Comparison of ENCODE assay signal across 8 cellular contexts in genomic region chr9:114387678-114388431, GRCh38. TPM values are rescaled to one million over a fixed set of nuclear protein-coding genes. Genes with fewer than 3 reads are reported as not detected.
DNase-seq lines count a peak whose midpoint lies in the region; ATAC-seq, FAIRE-seq and TF ChIP-seq lines count a peak whose summit lies in the region.

A gene with protein sequence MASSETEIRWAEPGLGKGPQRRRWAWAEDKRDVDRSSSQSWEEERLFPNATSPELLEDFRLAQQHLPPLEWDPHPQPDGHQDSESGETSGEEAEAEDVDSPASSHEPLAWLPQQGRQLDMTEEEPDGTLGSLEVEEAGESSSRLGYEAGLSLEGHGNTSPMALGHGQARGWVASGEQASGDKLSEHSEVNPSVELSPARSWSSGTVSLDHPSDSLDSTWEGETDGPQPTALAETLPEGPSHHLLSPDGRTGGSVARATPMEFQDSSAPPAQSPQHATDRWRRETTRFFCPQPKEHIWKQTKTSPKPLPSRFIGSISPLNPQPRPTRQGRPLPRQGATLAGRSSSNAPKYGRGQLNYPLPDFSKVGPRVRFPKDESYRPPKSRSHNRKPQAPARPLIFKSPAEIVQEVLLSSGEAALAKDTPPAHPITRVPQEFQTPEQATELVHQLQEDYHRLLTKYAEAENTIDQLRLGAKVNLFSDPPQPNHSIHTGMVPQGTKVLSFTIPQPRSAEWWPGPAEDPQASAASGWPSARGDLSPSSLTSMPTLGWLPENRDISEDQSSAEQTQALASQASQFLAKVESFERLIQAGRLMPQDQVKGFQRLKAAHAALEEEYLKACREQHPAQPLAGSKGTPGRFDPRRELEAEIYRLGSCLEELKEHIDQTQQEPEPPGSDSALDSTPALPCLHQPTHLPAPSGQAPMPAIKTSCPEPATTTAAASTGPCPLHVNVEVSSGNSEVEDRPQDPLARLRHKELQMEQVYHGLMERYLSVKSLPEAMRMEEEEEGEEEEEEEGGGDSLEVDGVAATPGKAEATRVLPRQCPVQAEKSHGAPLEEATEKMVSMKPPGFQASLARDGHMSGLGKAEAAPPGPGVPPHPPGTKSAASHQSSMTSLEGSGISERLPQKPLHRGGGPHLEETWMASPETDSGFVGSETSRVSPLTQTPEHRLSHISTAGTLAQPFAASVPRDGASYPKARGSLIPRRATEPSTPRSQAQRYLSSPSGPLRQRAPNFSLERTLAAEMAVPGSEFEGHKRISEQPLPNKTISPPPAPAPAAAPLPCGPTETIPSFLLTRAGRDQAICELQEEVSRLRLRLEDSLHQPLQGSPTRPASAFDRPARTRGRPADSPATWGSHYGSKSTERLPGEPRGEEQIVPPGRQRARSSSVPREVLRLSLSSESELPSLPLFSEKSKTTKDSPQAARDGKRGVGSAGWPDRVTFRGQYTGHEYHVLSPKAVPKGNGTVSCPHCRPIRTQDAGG (N-terminal part only) (minus strand): TSS chr9:114387982. CDS start chr9:114381333, 6,649 bp downstream.

- DNase-seq in UCSD-AML1 (lab: John Stamatoyannopoulos, UW; ENCODE audit: unreplicated experiment) (peak; percentile 78), K562 (ENCODE audit: extremely low read depth in 1 of 4, low spot score in 3 of 4) (no peak), small intestine (peak; percentile 68), erythroblast (lab: John Stamatoyannopoulos, UW) (no peak)

- H3K9ac ChIP-seq in K562 (ENCODE audit: insufficient read depth in 1 of 2, low read depth in 2 of 2, low read length in 2 of 2), result peak within 1 kb of the TSS in 1 of 2 experiments; percentile 32; a peak in 1 of 4 replicates
- peak within 1 kb of the TSS; percentile 76; the same call in 1 of the 2 replicates for H3K9ac ChIP-seq in iPS-20b (ENCODE audit: low read depth, low read length)

- intact Hi-C loops in K562 (cut with micrococcal nuclease), result no loop called here

- no peak within 1 kb of the TSS for H3K4me2 ChIP-seq in K562 (ENCODE audit: insufficient read depth, low read length)

- FAIRE-seq in K562 (lab: Jason Lieb, UNC), result no peak
- no peak for FAIRE-seq in small intestine (lab: Jason Lieb, UNC)

- H2AFZ ChIP-seq in K562 (ENCODE audit: low read depth, low read length), result no peak within 1 kb of the TSS

- no peak for TF ChIP-seq POLR2A in K562 (conservative IDR thresholded peaks at IDR 0.05)
- no peak for TF ChIP-seq POLR2A in erythroblast (IDR thresholded peaks at IDR 0.05; ENCODE audit: low read length)

- TF ChIP-seq RAD21 in K562 (CRISPR knock-in tag; conservative IDR thresholded peaks at IDR 0.05 in 1 of 2, IDR thresholded peaks at IDR 0.05 in 1 of 2), result no peak

- POLR2A ChIA-PET in K562 (lab: Yijun Ruan, JAX), result interaction anchor here (0.8 to 5.1 kb wide), 6 partner anchors 8 to 223 kb away, joined by 3 to 30 read pairs (median 4); partner anchors contain the start of gene TMEM268

- WGBS in K562 (ENCODE audit: insufficient coverage, low coverage, missing lambda C conversion rate), result 70% methylated on average over 20 of the region's 27 CpGs
- WGBS in small intestine, 3 donors, result 12 to 31% (median 26%) methylated on average over 27 of the region's 27 CpGs

- H3K79me2 ChIP-seq in K562 (ENCODE audit: control insufficient read depth, insufficient read depth, low read length), result no peaks in the 10 kb centered on the region

- peaks cover 30% of the 10 kb centered on the region for H4K20me1 ChIP-seq in K562 (replicated peaks; ENCODE audit: control insufficient read depth, insufficient read depth, low read length)

- H3K9me1 ChIP-seq in K562 (ENCODE audit: control insufficient read depth, insufficient read depth, low read length), result no peaks in the 10 kb centered on the region

- peak; percentile 17 for ATAC-seq in GM18868 (IDR thresholded peaks at IDR 0.05; ENCODE audit: unreplicated experiment)
- ATAC-seq in HG03439 (IDR thresholded peaks at IDR 0.05; ENCODE audit: unreplicated experiment), result peak; percentile 21
- ATAC-seq in K562, result no peak
- ATAC-seq in GM18858 (IDR thresholded peaks at IDR 0.05; ENCODE audit: unreplicated experiment), result no peak

- in situ Hi-C loops in K562 (cut with MboI), result no loop called here

- peaks cover 6 to 9% of the 10 kb centered on the region in 2 experiments; a peak in 4 of 5 replicates for H3K4me1 ChIP-seq in K562 (replicated peaks in 1 of 2; ENCODE audit: control insufficient read depth in 2 of 2, insufficient read depth in 2 of 2, low read length in 2 of 2)
- H3K4me1 ChIP-seq in iPS-20b (ENCODE audit: insufficient read depth, low read length), result peaks cover 58% of the 10 kb centered on the region
- peaks cover 0 to 12% of the 10 kb centered on the region in 2 donors for H3K4me1 ChIP-seq in small intestine (ENCODE audit: control insufficient read depth in 2 of 2, insufficient read depth in 1 of 2, low read depth in 1 of 2, low read length in 1 of 2)

- no peak for TF ChIP-seq EP300 in K562 (IDR thresholded peaks at IDR 0.05; ENCODE audit: low read length)

- no TSS peak for BruUV-seq in K562 (replicated peaks; lab: Mats Ljungman, UMichigan)

- no peaks in the 10 kb centered on the region for H3K27me3 ChIP-seq in K562 (ENCODE audit: control insufficient read depth in 2 of 2, insufficient read depth in 2 of 2, low read length in 2 of 2)
- no peaks in the 10 kb centered on the region for H3K27me3 ChIP-seq in iPS-20b (ENCODE audit: insufficient read depth, low read length)
- no peaks in the 10 kb centered on the region for H3K27me3 ChIP-seq in small intestine (ENCODE audit: control insufficient read depth in 2 of 2, insufficient read depth in 2 of 2, low read length in 2 of 2)

- H3K4me3 ChIP-seq in K562, result no peak within 1 kb of the TSS
- H3K4me3 ChIP-seq in iPS-20b (ENCODE audit: low read length), result peak within 1 kb of the TSS; percentile 66
- peak within 1 kb of the TSS; percentile 64 to 89 for H3K4me3 ChIP-seq in small intestine (ENCODE audit: low read depth in 1 of 2, low read length in 2 of 2)

- no peaks in the 10 kb centered on the region for H3K36me3 ChIP-seq in K562 (ENCODE audit: control insufficient read depth, insufficient read depth, low read length)
- H3K36me3 ChIP-seq in iPS-20b (ENCODE audit: insufficient read depth, low read depth, low read length), result no peaks in the 10 kb centered on the region
- H3K36me3 ChIP-seq in small intestine (ENCODE audit: control insufficient read depth in 2 of 2, insufficient read depth in 2 of 2, low read length in 2 of 2), result no peaks in the 10 kb centered on the region

- no peaks in the 10 kb centered on the region for H3K9me3 ChIP-seq in K562 (replicated peaks; ENCODE audit: control insufficient read depth, insufficient read depth, low read depth, low read length)
- no peaks in the 10 kb centered on the region for H3K9me3 ChIP-seq in iPS-20b (ENCODE audit: insufficient read depth, low read depth, low read length)
- H3K9me3 ChIP-seq in small intestine (ENCODE audit: control insufficient read depth, low read depth), result no peaks in the 10 kb centered on the region

- no peak for TF ChIP-seq CTCF in K562 (IDR thresholded peaks at IDR 0.05 in 2 of 3, conservative IDR thresholded peaks at IDR 0.05 in 1 of 3; ENCODE audit: insufficient read depth in 2 of 3, low read depth in 1 of 3, low read length in 3 of 3)

- H3K27ac ChIP-seq in K562 (ENCODE audit: extremely low read depth, low read depth, low read length) (no peak within 1 kb of the TSS), iPS-20b (ENCODE audit: low read length) (no peak within 1 kb of the TSS), small intestine (ENCODE audit: low read depth in 1 of 2, low read length in 1 of 2) (peak within 1 kb of the TSS; percentile 66 to 83)

- CTCF ChIA-PET in K562 (lab: Yijun Ruan, JAX; ENCODE audit: low intra/inter-chr PET ratio), result no interaction called here

TF ChIP-seq in K562, 482 proteins besides CTCF, POLR2A, EP300 and RAD21 (continues in another document):
- TF ChIP-seq POLR2G (IDR thresholded peaks at IDR 0.05; ENCODE audit: low read depth, low read length), result 0 out of 2 replicates have a peak, but pooled peaks have one; percentile 48
- peak; percentile 55 for TF ChIP-seq RBM22 (IDR thresholded peaks at IDR 0.05; ENCODE audit: low read depth, low read length, poor library complexity, severe bottlenecking)
- TF ChIP-seq RBM25 (IDR thresholded peaks at IDR 0.05; ENCODE audit: low read depth, low read length, severe bottlenecking), result peak; percentile 30
- TF ChIP-seq ZFP36 (IDR thresholded peaks at IDR 0.05; ENCODE audit: low read depth, low read length, partially characterized antibody), result peak; percentile 63
- TF ChIP-seq RBFOX2 (IDR thresholded peaks at IDR 0.05; ENCODE audit: low read depth, low read length), result peak; percentile 63; the same call in 1 of the 2 replicates
- no peak for TF ChIP-seq PHB2 (IDR thresholded peaks at IDR 0.05; ENCODE audit: low read depth)

RNA-seq across cellular contexts. Expression of the gene that starts here (rescaled TPM):
- 30.2 and 45.5 TPM in 2 replicates for total RNA-seq in K562 (2011; cell fraction: chromatin; rRNA removed; ENCODE audit: low replicate concordance)
- 25.4 and 26.7 TPM in 2 replicates for total RNA-seq in K562 (2011; cell fraction: nucleolus; rRNA removed)
- total RNA-seq in K562 (2011; cell fraction: nucleoplasm; rRNA removed), result 26.6 and 27.0 TPM in 2 replicates
- total RNA-seq in K562 (2014; rRNA removed) (5.3 and 8.1 TPM in 2 replicates), K562 (2014; rRNA removed; fragmentation: Illumina TruSeq; extraction: Trizol) (3.7 and 3.9 TPM in 2 replicates), K562 (2015; rRNA removed; fragmentation: Illumina TruSeq; extraction: Trizol) (2.6 and 2.7 TPM in 2 replicates), K562 (2021) (16.9 and 20.5 TPM in 2 replicates)
- polyA plus RNA-seq in K562 (2011; rRNA removed) (1.4 and 3.4 TPM in 2 replicates), K562 (2014; fragmentation: Illumina TruSeq; extraction: Trizol) (11.1 and 14.0 TPM in 2 replicates), K562 (2014; fragmentation: Nextera tagmentation; extraction: Ambion mirVana) (under 1 TPM; 0.29 to 0.37 TPM), K562 (2014; rRNA removed) (6.5 and 6.7 TPM in 2 replicates), small intestine (10 to 100 TPM in 1 of 3 donors, 1 to 10 TPM in 2; 3.4 to 22.0 (median 8.9) TPM)
- polyA plus RNA-seq in K562 (2011; cell fraction: cytosol; rRNA removed), result 2.0 and 2.3 TPM in 2 replicates
- polyA plus RNA-seq in K562 (2011; cell fraction: nucleus; rRNA removed), result 8.0 and 8.2 TPM in 2 replicates
- polyA plus RNA-seq in K562 (2012), result 5.2 and 92.5 TPM in 2 replicates
- polyA minus RNA-seq in K562 (2011; rRNA and poly(A)+ RNA removed), result 3.1 and 3.8 TPM in 2 replicates
- 1.9 and 4.6 TPM in 2 replicates for polyA minus RNA-seq in K562 (2011; cell fraction: cytosol; rRNA and poly(A)+ RNA removed)
- polyA minus RNA-seq in K562 (2011; cell fraction: nucleus; rRNA and poly(A)+ RNA removed), result 6.1 and 8.6 TPM in 2 replicates

Comparison
In these comparisons a context has a peak if more than half of its experiments do, and no peak if none do; other contexts are left out.
1. ATAC-seq: peak in GM18868 (single experiment) and HG03439 (single experiment); none in K562 (single experiment) and GM18858 (single experiment).
2. DNase-seq: peak in UCSD-AML1 (single experiment) and small intestine (single experiment); none in K562 (0 of 4) and erythroblast (0 of 2).
3. H3K27ac ChIP-seq: peak in small intestine (2 of 2); none in K562 (single experiment) and iPS-20b (single experiment).